Comparison of ENCODE assay signal across 8 cellular contexts in genomic region chr4:176340871-176341685, GRCh38. TPM values are rescaled to one million over a fixed set of nuclear protein-coding genes. Genes with fewer than 3 reads are reported as not detected.
DNase-seq lines count a peak whose midpoint lies in the region; ATAC-seq and TF ChIP-seq lines count a peak whose summit lies in the region.

No MANE protein-coding gene starts in this region.

- no peak for TF ChIP-seq POLR2A in uterus (IDR thresholded peaks at IDR 0.05)

- intact Hi-C loops in uterus (cut with DNase I; ENCODE audit: low total_unique reads) = no loop called here

- H3K27ac ChIP-seq in liver (ENCODE audit: low read depth in 1 of 2, low read length in 2 of 2) (no peak overlapping the region), uterus (peak overlapping the region in 1 of 2 donors; percentile 22)

- no peak overlapping the region for H3K27ac Mint-ChIP-seq in activated T-cell treated with anti-CD3 and anti-CD28 coated beads, Interleukin-2, amount 50 U/mL, for 72 hours
- H3K27ac Mint-ChIP-seq in HFFc6 = peak overlapping the region; percentile 37; the same call in 1 of the 2 replicates

- DNase-seq in activated T-cell treated with anti-CD3 and anti-CD28 coated beads, Interleukin-2, amount 50 U/mL, for 72 hours = peak in 1 of 2 donors; percentile 22
- DNase-seq in activated T-cell treated with anti-CD3 and anti-CD28 coated beads for 4 hours (no peak), HFFc6 (peak; percentile 25), NCI-H460 (ENCODE audit: extremely low read depth, low read depth) (peak; percentile 19), cerebellar cortex (ENCODE audit: low spot score) (peak; percentile 76), uterus (no peak), HK-2 (ENCODE audit: unreplicated experiment) (no peak)

- ATAC-seq in activated T-cell treated with anti-CD3 and anti-CD28 coated beads, Interleukin-2, amount 50 U/mL, for 72 hours (replicated peaks in 1 of 2) = peak; percentile 50 to 54

- TF ChIP-seq CTCF in HFFc6 (IDR thresholded peaks at IDR 0.05) = peak; percentile 86
- TF ChIP-seq CTCF in liver (IDR thresholded peaks at IDR 0.05; ENCODE audit: low read depth, low read length, missing input control) = peak; percentile 38
- peak; percentile 37 to 57 (median 42) for TF ChIP-seq CTCF in uterus (IDR thresholded peaks at IDR 0.05)

- H3K36me3 ChIP-seq in liver (ENCODE audit: control insufficient read depth in 4 of 4, insufficient read depth in 3 of 4, low read depth in 1 of 4, low read length in 3 of 4) (peaks cover 0 to 3% (median 0%) of the 10 kb centered on the region in 4 donors), uterus (no peaks in the 10 kb centered on the region)

- no peak overlapping the region for H3K4me3 Mint-ChIP-seq in activated T-cell treated with anti-CD3 and anti-CD28 coated beads, Interleukin-2, amount 50 U/mL, for 72 hours
- H3K4me3 Mint-ChIP-seq in HFFc6 = peak overlapping the region; percentile 62; the same call in 1 of the 2 replicates

- WGBS in liver = 42% methylated on average over 8 of the region's 8 CpGs

- H3K4me3 ChIP-seq in liver (ENCODE audit: low read depth in 1 of 3, low read length in 3 of 3) (no peak overlapping the region), uterus (no peak overlapping the region)

- H3K4me1 Mint-ChIP-seq in activated T-cell treated with anti-CD3 and anti-CD28 coated beads, Interleukin-2, amount 50 U/mL, for 72 hours (ENCODE audit: low read depth) = no peaks in the 10 kb centered on the region
- peaks cover 51% of the 10 kb centered on the region for H3K4me1 Mint-ChIP-seq in HFFc6 (ENCODE audit: low read depth)

- peaks cover 0 to 14% (median 6%) of the 10 kb centered on the region in 4 donors for H3K9me3 ChIP-seq in liver (ENCODE audit: control insufficient read depth in 4 of 4, low read length in 3 of 4)
- H3K9me3 ChIP-seq in uterus = peaks cover 0 to 6% of the 10 kb centered on the region in 2 donors

- H3K4me1 ChIP-seq in liver (ENCODE audit: control insufficient read depth in 4 of 4, insufficient read depth in 4 of 4, low read length in 3 of 4) = peaks cover 0 to 5% (median 2%) of the 10 kb centered on the region in 4 donors
- H3K4me1 ChIP-seq in uterus = no peaks in the 10 kb centered on the region

- TF ChIP-seq RAD21 in liver (IDR thresholded peaks at IDR 0.05) = peak; percentile 71 to 76

- H3K9me3 Mint-ChIP-seq in activated T-cell treated with anti-CD3 and anti-CD28 coated beads, Interleukin-2, amount 50 U/mL, for 72 hours = peaks cover 3 to 8% of the 10 kb centered on the region in 2 donors
- H3K9me3 Mint-ChIP-seq in HFFc6 = peaks cover 22% of the 10 kb centered on the region

- H3K27me3 ChIP-seq in liver (ENCODE audit: control insufficient read depth in 4 of 4, insufficient read depth in 4 of 4, low read length in 3 of 4) (no peaks in the 10 kb centered on the region), uterus (no peaks in the 10 kb centered on the region)

- H3K36me3 Mint-ChIP-seq in activated T-cell treated with anti-CD3 and anti-CD28 coated beads, Interleukin-2, amount 50 U/mL, for 72 hours (ENCODE audit: insufficient read depth in 2 of 2) = peaks cover 9 to 12% of the 10 kb centered on the region in 2 donors
- peaks cover 18% of the 10 kb centered on the region for H3K36me3 Mint-ChIP-seq in HFFc6 (ENCODE audit: low read depth)

- no peak overlapping the region for H3K9ac ChIP-seq in liver (ENCODE audit: low read depth in 1 of 2, low read length in 2 of 2)

- no peaks in the 10 kb centered on the region for H3K27me3 Mint-ChIP-seq in activated T-cell treated with anti-CD3 and anti-CD28 coated beads, Interleukin-2, amount 50 U/mL, for 72 hours (ENCODE audit: low read depth)
- peaks cover 3% of the 10 kb centered on the region; the same call in 1 of the 2 replicates for H3K27me3 Mint-ChIP-seq in HFFc6 (ENCODE audit: insufficient read depth)

TF ChIP-seq in liver, 16 proteins besides CTCF, POLR2A, EP300 and RAD21:
- no peak for TF ChIP-seq HNF4A (conservative IDR thresholded peaks at IDR 0.05)
- no peak for TF ChIP-seq TAF1 (conservative IDR thresholded peaks at IDR 0.05)
- no peak for TF ChIP-seq EGR1 (IDR thresholded peaks at IDR 0.05; ENCODE audit: low read depth in 2 of 2)
- TF ChIP-seq GABPA (IDR thresholded peaks at IDR 0.05 in 1 of 2, conservative IDR thresholded peaks at IDR 0.05 in 1 of 2) = no peak
- TF ChIP-seq NR2F2 (IDR thresholded peaks at IDR 0.05) = no peak

RNA-seq across cellular contexts. Expression of gene SPCS3, which starts 21.3 kb away (rescaled TPM):
- total RNA-seq in activated T-cell treated with anti-CD3 and anti-CD28 coated beads, Interleukin-2, amount 50 U/mL, for 72 hours = 100 to 1,000 TPM; 115 to 145 TPM
- total RNA-seq in HFFc6 (2021; fragmentation: NEBNext Ultra II Directional; extraction: Animal tissue kit (Norgen Biotek cat#: 25700)) = 100 to 1,000 TPM; 163 to 250 (median 180) TPM
- total RNA-seq in NCI-H460 (2014; rRNA removed; shearing (Covaris generic)) = 54.8 and 61.5 TPM in 2 replicates
- polyA plus RNA-seq in NCI-H460 (2014; cell fraction: nucleus; rRNA removed) = 52.8 and 69.3 TPM in 2 replicates
- total RNA-seq in liver (10 to 100 TPM; 55.3 to 79.4 TPM), uterus (100 to 1,000 TPM in 3 of 4 donors, 10 to 100 TPM in 1; 37.9 to 160 (median 115) TPM)
- polyA plus RNA-seq in liver = 10 to 100 TPM; 54.0 to 70.8 TPM

Comparison
In these comparisons a context has a peak if more than half of its experiments do, and no peak if none do; other contexts are left out.
1. DNase-seq: peak in HFFc6 (single experiment), NCI-H460 (single experiment) and cerebellar cortex (single experiment); none in activated T-cell treated with anti-CD3 and anti-CD28 coated beads for 4 hours (single experiment), uterus (0 of 2) and HK-2 (single experiment).
2. Peak in every context shown above with its lines, with median percentiles within 50 percentile points of each other: CTCF ChIP-seq.